8 cellular contexts compared by ENCODE assay signal in the genomic region with DNA sequence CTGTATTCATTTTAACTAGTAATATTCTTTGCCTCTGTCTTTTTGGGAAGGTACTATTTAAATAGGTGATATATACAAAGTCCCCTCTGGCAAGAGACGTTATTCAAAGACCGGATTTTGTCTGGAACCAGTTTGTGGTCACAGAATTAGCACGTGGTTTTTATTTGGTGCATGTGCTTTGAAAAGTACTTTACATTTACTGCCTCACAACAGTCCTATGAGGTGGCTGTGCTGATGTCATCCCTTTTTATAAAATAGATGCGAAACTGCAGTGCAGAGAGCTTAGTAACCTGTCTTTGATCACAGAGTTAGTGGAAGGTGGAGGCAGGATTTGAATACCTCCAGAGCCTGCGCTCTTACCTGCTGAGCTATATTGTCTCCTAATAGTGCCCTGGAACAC. TPM values are rescaled to one million over a fixed set of nuclear protein-coding genes. Genes with fewer than 3 reads are reported as not detected.
DNase-seq lines count a peak whose midpoint lies in the region; ATAC-seq and TF ChIP-seq lines count a peak whose summit lies in the region.

No MANE protein-coding gene starts in this region.

- TF ChIP-seq CTCF in GM13977 (IDR thresholded peaks at IDR 0.05; ENCODE audit: extremely low read depth, insufficient read depth, missing control alignments) (no peak), astrocyte of the spinal cord (IDR thresholded peaks at IDR 0.05; ENCODE audit: low read depth, low read length) (no peak)

- no peaks in the 10 kb centered on the region for H3K9me3 Mint-ChIP-seq in stimulated activated naive B cell treated with anti-CD40 and anti-IgM and Interleukin-4, amounts not matched to agents 10 μg/mL and 1 μg/mL and 100 μg/mL, for 72 hours

- H3K27ac ChIP-seq in KOPT-K1 (ENCODE audit: low read depth, low read length, poor library complexity, severe bottlenecking), result peak overlapping the region; percentile 52

- no peaks in the 10 kb centered on the region for H3K36me3 ChIP-seq in KOPT-K1 (ENCODE audit: insufficient read depth, low read length)

- H3K27me3 Mint-ChIP-seq in stimulated activated naive B cell treated with anti-CD40 and anti-IgM and Interleukin-4, amounts not matched to agents 10 μg/mL and 1 μg/mL and 100 μg/mL, for 72 hours, result no peaks in the 10 kb centered on the region

- H3K27ac Mint-ChIP-seq in stimulated activated naive B cell treated with anti-CD40 and anti-IgM and Interleukin-4, amounts not matched to agents 10 μg/mL and 1 μg/mL and 100 μg/mL, for 72 hours, result peak overlapping the region; percentile 85

- H3K36me3 Mint-ChIP-seq in stimulated activated naive B cell treated with anti-CD40 and anti-IgM and Interleukin-4, amounts not matched to agents 10 μg/mL and 1 μg/mL and 100 μg/mL, for 72 hours, result peaks cover 10 to 14% of the 10 kb centered on the region in 2 donors

- peaks cover 63 to 85% of the 10 kb centered on the region in 2 donors for H3K4me1 Mint-ChIP-seq in stimulated activated naive B cell treated with anti-CD40 and anti-IgM and Interleukin-4, amounts not matched to agents 10 μg/mL and 1 μg/mL and 100 μg/mL, for 72 hours

- H3K4me3 ChIP-seq in astrocyte of the spinal cord (ENCODE audit: low read depth, low read length), result no peak overlapping the region

- in situ Hi-C loops in GM13977 (cut with MboI; ENCODE audit: low pct_unique_long_range_greater_than_20kb, low sequenced_read_pairs, unreplicated experiment) (no loop called here), astrocyte of the spinal cord (cut with HindIII; ENCODE audit: low sequenced_read_pairs) (no loop called here)

- no peaks in the 10 kb centered on the region for H3K9me3 ChIP-seq in KOPT-K1 (ENCODE audit: insufficient read depth, low read length, poor library complexity, severe bottlenecking)

- peak overlapping the region; percentile 92 to 96 for H3K4me3 Mint-ChIP-seq in stimulated activated naive B cell treated with anti-CD40 and anti-IgM and Interleukin-4, amounts not matched to agents 10 μg/mL and 1 μg/mL and 100 μg/mL, for 72 hours

- ATAC-seq in GM21528 (IDR thresholded peaks at IDR 0.05; ENCODE audit: low FRiP score, unreplicated experiment), result peak; percentile 40
- ATAC-seq in stimulated activated naive B cell treated with anti-CD40 and anti-IgM and Interleukin-4, amounts not matched to agents 10 μg/mL and 1 μg/mL and 100 μg/mL, for 72 hours (replicated peaks), result peak; percentile 14 to 24

- DNase-seq in GM13977 (ENCODE audit: low spot score) (peak; percentile 74), astrocyte of the spinal cord (ENCODE audit: low read depth, low spot score) (peak; percentile 23), cerebellum (ENCODE audit: low spot score) (no peak), HT-29 (ENCODE audit: low spot score) (no peak), superior temporal gyrus (ENCODE audit: extremely low spot score) (no peak)
- no peak for DNase-seq in stimulated activated naive B cell treated with anti-CD40 and anti-IgM and Interleukin-4, amounts not matched to agents 10 μg/mL and 1 μg/mL and 100 μg/mL, for 72 hours

RNA-seq across cellular contexts. Expression of gene LPIN1, which starts 4.0 kb away (rescaled TPM):
- 45.2 TPM for total RNA-seq in cerebellum
- total RNA-seq in HT-29 (2014; rRNA removed; shearing (Covaris generic)), result 5.6 and 6.8 TPM in 2 replicates

Comparison
In these comparisons a context has a peak if more than half of its experiments do, and no peak if none do; other contexts are left out.
1. DNase-seq: peak in GM13977 (single experiment) and astrocyte of the spinal cord (single experiment); none in stimulated activated naive B cell treated with anti-CD40 and anti-IgM and Interleukin-4, amounts not matched to agents 10 μg/mL and 1 μg/mL and 100 μg/mL, for 72 hours (single experiment), cerebellum (single experiment), HT-29 (single experiment) and superior temporal gyrus (single experiment).